13 cellular contexts compared by ENCODE assay signal in the genomic region with DNA sequence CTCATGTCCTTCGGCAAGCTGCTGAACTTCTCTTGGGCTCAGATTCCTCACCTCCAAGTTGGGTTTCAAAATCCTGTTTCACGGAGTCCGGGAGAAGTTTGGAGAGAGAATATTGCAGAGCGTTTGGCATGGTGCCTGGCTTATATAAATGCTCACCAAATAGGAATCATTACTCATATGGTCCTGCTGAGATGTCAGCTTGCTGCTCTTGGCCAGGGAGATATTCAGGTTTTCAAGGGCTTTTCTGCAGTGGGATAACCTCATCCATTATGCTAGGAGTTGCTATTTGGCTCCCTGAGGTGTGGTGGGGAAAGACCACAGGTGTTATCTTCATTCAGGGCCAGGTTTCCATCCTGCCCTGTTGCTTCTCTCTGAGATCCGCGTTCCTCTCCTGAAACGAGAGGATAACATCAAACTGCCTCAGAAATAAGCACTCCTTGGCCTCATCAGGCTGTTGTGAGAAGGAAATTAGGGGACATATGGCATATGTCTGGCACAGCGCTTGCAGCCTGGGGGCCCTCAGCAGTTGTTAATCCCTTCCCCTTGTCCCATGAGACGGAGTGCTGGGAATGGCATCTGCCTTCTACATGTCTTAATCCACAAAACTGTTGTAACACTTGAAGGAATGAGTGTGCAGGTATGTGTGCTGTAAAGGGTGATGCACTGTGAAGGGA. TPM values are rescaled to one million over a fixed set of nuclear protein-coding genes. Genes with fewer than 3 reads are reported as not detected.
DNase-seq lines count a peak whose midpoint lies in the region; ATAC-seq, FAIRE-seq and TF ChIP-seq lines count a peak whose summit lies in the region.
"Had no signal": no experiment of that assay in that cellular context is flagged by ENCODE, and none has a peak within 500 bp of the region (broad histone marks: within the 10 kb centered on the region; RNA-seq: fewer than 3 reads in every experiment).

No MANE protein-coding gene starts in this region.

- H3K9me2 ChIP-seq in GM23338 (ENCODE audit: insufficient read depth), result peaks cover 7% of the 10 kb centered on the region; the same call in 1 of the 2 replicates

- DNase-seq in GM23338 (ENCODE audit: low spot score), result no peak
- peak; percentile 93 for DNase-seq in NCI-H82 treated with DMSO at 0.1 percent for 48 hours (lab: John Stamatoyannopoulos, UW; ENCODE audit: unreplicated experiment)
- peak; percentile 26 for DNase-seq in colonic mucosa
- no peak for DNase-seq in osteoblast (ENCODE audit: insufficient read length, low spot score, missing footprints)
- no peak for DNase-seq in CD8-positive, alpha-beta T cell
- DNase-seq in HTR-8/SVneo (ENCODE audit: insufficient read length, low spot score), result no peak
- no peak for DNase-seq in cortex of kidney (lab: John Stamatoyannopoulos, UW)
- DNase-seq in progenitor cell of endocrine pancreas (ENCODE audit: low spot score, unreplicated experiment), result no peak
- DNase-seq: effector memory CD4-positive, alpha-beta T cell; NCI-H1092; retina had no signal

- peaks cover 3% of the 10 kb centered on the region; the same call in 1 of the 3 replicates for H3K9me3 Mint-ChIP-seq in GM23338
- H3K9me3 Mint-ChIP-seq in CD8-positive, alpha-beta T cell, result no peaks in the 10 kb centered on the region
- H3K9me3 Mint-ChIP-seq in progenitor cell of endocrine pancreas (ENCODE audit: low read depth), result no peaks in the 10 kb centered on the region

- no peak for FAIRE-seq in HTR-8/SVneo (lab: Jason Lieb, UNC)
- FAIRE-seq: GM12892 had no signal

- no peaks in the 10 kb centered on the region for H3K4me1 Mint-ChIP-seq in GM23338
- H3K4me1 Mint-ChIP-seq in CD8-positive, alpha-beta T cell (ENCODE audit: low read depth), result peaks cover under 1% of the 10 kb centered on the region
- H3K4me1 Mint-ChIP-seq in progenitor cell of endocrine pancreas (ENCODE audit: low read depth), result no peaks in the 10 kb centered on the region

- TF ChIP-seq CTCF in GM23338 (conservative IDR thresholded peaks at IDR 0.05; ENCODE audit: low read depth in 2 of 2) (no peak), colonic mucosa (IDR thresholded peaks at IDR 0.05) (no peak), osteoblast (IDR thresholded peaks at IDR 0.05; ENCODE audit: extremely low read depth, low read depth, low read length) (no peak), progenitor cell of endocrine pancreas (IDR thresholded peaks at IDR 0.05; ENCODE audit: unreplicated experiment) (no peak)
- no peak for TF ChIP-seq CTCF in CD8-positive, alpha-beta T cell (IDR thresholded peaks at IDR 0.05)

- H3K4me1 ChIP-seq in GM23338 (ENCODE audit: insufficient read depth) (no peaks in the 10 kb centered on the region), colonic mucosa (no peaks in the 10 kb centered on the region), osteoblast (ENCODE audit: insufficient read depth, low read length) (peaks cover 8% of the 10 kb centered on the region)
- no peaks in the 10 kb centered on the region for H3K4me1 ChIP-seq in CD8-positive, alpha-beta T cell (ENCODE audit: insufficient read depth, low read length)

- no peak for ATAC-seq in GM23338
- no peak for ATAC-seq in CD8-positive, alpha-beta T cell

- H3K27ac Mint-ChIP-seq in GM23338, result no peak overlapping the region
- H3K27ac Mint-ChIP-seq in CD8-positive, alpha-beta T cell, result no peak overlapping the region
- H3K27ac Mint-ChIP-seq in progenitor cell of endocrine pancreas, result no peak overlapping the region
- H3K27ac Mint-ChIP-seq: T-helper 1 cell treated with Interleukin-12 subunit alpha and Interleukin-12 subunit beta and Interleukin-4 antibody, amounts not matched to agents 30 μg/mL and 1 μg/mL, for 36 hours had no signal

- H3K9me3 ChIP-seq in colonic mucosa (no peaks in the 10 kb centered on the region), osteoblast (ENCODE audit: low read depth, low read length) (no peaks in the 10 kb centered on the region)
- no peaks in the 10 kb centered on the region for H3K9me3 ChIP-seq in CD8-positive, alpha-beta T cell (ENCODE audit: low read length)

- H3K36me3 Mint-ChIP-seq in GM23338 (ENCODE audit: low read depth), result no peaks in the 10 kb centered on the region; the same call in 2 of the 3 replicates
- H3K36me3 Mint-ChIP-seq in CD8-positive, alpha-beta T cell, result no peaks in the 10 kb centered on the region
- H3K36me3 Mint-ChIP-seq in progenitor cell of endocrine pancreas (ENCODE audit: insufficient read depth), result no peaks in the 10 kb centered on the region

- no peaks in the 10 kb centered on the region for H4K20me1 ChIP-seq in GM23338 (replicated peaks; ENCODE audit: insufficient read depth)
- no peaks in the 10 kb centered on the region for H4K20me1 ChIP-seq in osteoblast (ENCODE audit: insufficient read depth, low read length)

- H3K9ac ChIP-seq in colonic mucosa (ENCODE audit: low read depth in 2 of 2, low read length in 2 of 2), result no peak overlapping the region

- no peaks in the 10 kb centered on the region for H3F3A ChIP-seq in GM23338 (replicated peaks; ENCODE audit: low read depth)

- CTCF ChIA-PET in CD8-positive, alpha-beta T cell (lab: Charles Lee), result no interaction called here

- H3K27me3 ChIP-seq in GM23338 (ENCODE audit: insufficient read depth), result no peaks in the 10 kb centered on the region
- H3K27me3 ChIP-seq in colonic mucosa, result no peaks in the 10 kb centered on the region
- peaks cover 3% of the 10 kb centered on the region for H3K27me3 ChIP-seq in osteoblast (ENCODE audit: insufficient read depth, low read length)
- H3K27me3 ChIP-seq in CD8-positive, alpha-beta T cell (ENCODE audit: insufficient read depth, low read length), result no peaks in the 10 kb centered on the region

- POLR2A ChIA-PET in CD8-positive, alpha-beta T cell (lab: Charles Lee), result no interaction called here

- H3K4me2 ChIP-seq in GM23338 (no peak overlapping the region), osteoblast (ENCODE audit: insufficient read depth, low read length) (peak overlapping the region; percentile 61)

- H3K36me3 ChIP-seq in GM23338 (ENCODE audit: insufficient read depth), result no peaks in the 10 kb centered on the region
- no peaks in the 10 kb centered on the region for H3K36me3 ChIP-seq in colonic mucosa
- H3K36me3 ChIP-seq in osteoblast (ENCODE audit: insufficient read depth, low read length), result no peaks in the 10 kb centered on the region
- no peaks in the 10 kb centered on the region for H3K36me3 ChIP-seq in CD8-positive, alpha-beta T cell (ENCODE audit: insufficient read depth, low read length)

- H3K4me3 ChIP-seq in GM23338 (no peak overlapping the region), colonic mucosa (no peak overlapping the region), osteoblast (ENCODE audit: insufficient read depth, low read length) (peak overlapping the region; percentile 28)
- no peak overlapping the region for H3K4me3 ChIP-seq in CD8-positive, alpha-beta T cell (ENCODE audit: low read depth, low read length)

- no peak overlapping the region for H3K4me3 Mint-ChIP-seq in GM23338
- H3K4me3 Mint-ChIP-seq in CD8-positive, alpha-beta T cell, result no peak overlapping the region
- no peak overlapping the region for H3K4me3 Mint-ChIP-seq in progenitor cell of endocrine pancreas (ENCODE audit: low read depth)
- H3K4me3 Mint-ChIP-seq: T-helper 1 cell treated with Interleukin-12 subunit alpha and Interleukin-12 subunit beta and Interleukin-4 antibody, amounts not matched to agents 30 μg/mL and 1 μg/mL, for 36 hours had no signal

- H3K27ac ChIP-seq in GM23338 (ENCODE audit: low read depth) (no peak overlapping the region), colonic mucosa (no peak overlapping the region), osteoblast (ENCODE audit: low read depth, low read length) (no peak overlapping the region)
- H3K27ac ChIP-seq in CD8-positive, alpha-beta T cell (ENCODE audit: low read depth, low read length), result no peak overlapping the region

- intact Hi-C loops in colonic mucosa (cut with DNase I), result no loop called here
- intact Hi-C loops in CD8-positive, alpha-beta T cell (cut with DNase I, micrococcal nuclease), result no loop called here

- 0 out of 2 replicates have a peak overlapping the region, but pooled peaks have one; percentile 23 for H2AFZ ChIP-seq in GM23338
- peak overlapping the region; percentile 47 for H2AFZ ChIP-seq in osteoblast (ENCODE audit: low read length)

- H3K27me3 Mint-ChIP-seq in GM23338 (ENCODE audit: insufficient read depth, low read depth, poor library complexity) (no peaks in the 10 kb centered on the region), progenitor cell of endocrine pancreas (peaks cover 9% of the 10 kb centered on the region)
- peaks cover 2% of the 10 kb centered on the region for H3K27me3 Mint-ChIP-seq in CD8-positive, alpha-beta T cell (ENCODE audit: low read depth)

- no peaks in the 10 kb centered on the region for H3K79me2 ChIP-seq in GM23338 (replicated peaks; ENCODE audit: insufficient read depth)
- H3K79me2 ChIP-seq in osteoblast (ENCODE audit: insufficient read depth, low read length), result no peaks in the 10 kb centered on the region

TF ChIP-seq in GM23338, 12 proteins besides CTCF, POLR2A, EP300 and RAD21 (continues in another document):
- no peak for TF ChIP-seq POLR2AphosphoS5 (IDR thresholded peaks at IDR 0.05; ENCODE audit: low read depth)
- TF ChIP-seq STAT1 (IDR thresholded peaks at IDR 0.05; ENCODE audit: unreplicated experiment), result no peak
- no peak for TF ChIP-seq ZNF331 (CRISPR knock-in tag; IDR thresholded peaks at IDR 0.05; ENCODE audit: low read depth)
- no peak for TF ChIP-seq EZH2 (IDR thresholded peaks at IDR 0.05; ENCODE audit: low read depth, unreplicated experiment)
- TF ChIP-seq ZNF114 (CRISPR knock-in tag; IDR thresholded peaks at IDR 0.05), result no peak
- TF ChIP-seq CREB1 (CRISPR knock-in tag; IDR thresholded peaks at IDR 0.05; ENCODE audit: low read depth), result no peak

RNA-seq across cellular contexts. Expression of gene ACER3, which starts 29.9 kb away (rescaled TPM):
- 25.2 and 26.5 TPM in 2 replicates for total RNA-seq in GM23338 (2014; rRNA removed; shearing (Covaris generic))
- 5.2 and 6.2 TPM in 2 replicates for polyA plus RNA-seq in GM23338 (2016; fragmentation: Nextera tagmentation; extraction: Ambion mirVana)
- total RNA-seq in colonic mucosa, result 10 to 100 TPM; 25.0 to 36.4 TPM
- total RNA-seq in osteoblast, result 9.8 and 11.2 TPM in 2 replicates
- total RNA-seq in CD8-positive, alpha-beta T cell, result 1 to 10 TPM; 5.0 to 5.8 TPM
- 14.7 and 22.3 TPM in 2 replicates for total RNA-seq in progenitor cell of endocrine pancreas

RNA-seq across cellular contexts. Expression of gene TSKU, which starts 47.6 kb away (rescaled TPM):
- 31.1 and 33.8 TPM in 2 replicates for total RNA-seq in GM23338 (2014; rRNA removed; shearing (Covaris generic))
- 9.0 and 11.7 TPM in 2 replicates for polyA plus RNA-seq in GM23338 (2016; fragmentation: Nextera tagmentation; extraction: Ambion mirVana)
- 10 to 100 TPM; 39.6 to 41.3 TPM for total RNA-seq in colonic mucosa
- total RNA-seq in osteoblast, result 23.5 and 24.2 TPM in 2 replicates
- not detected for total RNA-seq in CD8-positive, alpha-beta T cell
- 27.1 and 29.8 TPM in 2 replicates for total RNA-seq in progenitor cell of endocrine pancreas

Comparison
In these comparisons a context has a peak if more than half of its experiments do, and no peak if none do; other contexts are left out.
1. DNase-seq: peak in NCI-H82 treated with DMSO at 0.1 percent for 48 hours (single experiment) and colonic mucosa (single experiment); none in GM23338 (single experiment), osteoblast (single experiment), CD8-positive, alpha-beta T cell (0 of 7), HTR-8/SVneo (single experiment), cortex of kidney (single experiment) and progenitor cell of endocrine pancreas (single experiment).
2. RNA of gene TSKU, which starts 47.6 kb away (total RNA-seq): 39.6 to 41.3 TPM in colonic mucosa, 31.1 to 33.8 TPM in GM23338, 27.1 to 29.8 TPM in progenitor cell of endocrine pancreas and 23.5 to 24.2 TPM in osteoblast; not detected in CD8-positive, alpha-beta T cell; every median in the first group is over 10 times any median in the second.